Comparison of ENCODE assay signal across 25 cellular contexts in genomic region chr13:60467098-60467497, GRCh38.
DNase-seq lines count a peak whose midpoint lies in the region; ATAC-seq and TF ChIP-seq lines count a peak whose summit lies in the region.
"Had no signal": no experiment of that assay in that cellular context is flagged by ENCODE, and none has a peak within 500 bp of the region (broad histone marks: within the 10 kb centered on the region; RNA-seq: fewer than 3 reads in every experiment).

No MANE protein-coding gene starts in this region.

- no peaks in the 10 kb centered on the region for H3K9me3 ChIP-seq in lower lobe of right lung
- H3K9me3 ChIP-seq: HAP-1, MG63 had no signal

- H3K4me1 ChIP-seq in lower lobe of right lung, result no peaks in the 10 kb centered on the region
- H3K4me1 ChIP-seq: BLaER1 treated with 17β-estradiol and CSF1 and Interleukin-3, amounts not matched to agents 10 nM and 100 nM had no signal

- no peaks in the 10 kb centered on the region for H3K27me3 ChIP-seq in lower lobe of right lung (ENCODE audit: low read depth)
- H3K27me3 ChIP-seq: BLaER1 treated with 17β-estradiol and CSF1 and Interleukin-3, amounts not matched to agents 10 nM and 100 nM; MG63 had no signal

- intact Hi-C loops in lower lobe of right lung (cut with DNase I), result no loop called here

- peak; percentile 17 for DNase-seq in DMS53 (lab: John Stamatoyannopoulos, UW)
- DNase-seq in DMS53 treated with DMSO at 0.1 percent for 48 hours (lab: John Stamatoyannopoulos, UW; ENCODE audit: unreplicated experiment), result no peak
- DNase-seq in NCI-H128 (lab: John Stamatoyannopoulos, UW; ENCODE audit: unreplicated experiment), result peak; percentile 50
- peak; percentile 90 for DNase-seq in NCI-H345 treated with DMSO at 0.1 percent for 48 hours (lab: John Stamatoyannopoulos, UW; ENCODE audit: unreplicated experiment)
- DNase-seq in lower lobe of right lung, result no peak
- DNase-seq in effector CD8-positive, alpha-beta T cell (lab: John Stamatoyannopoulos, UW), result no peak
- DNase-seq in AG20443 (ENCODE audit: low spot score), result no peak
- DNase-seq: ACHN; CD8-positive, alpha-beta memory T cell; DND-41; MG63; NCI-H2029 treated with DMSO at 0.1 percent for 48 hours; NCI-H2227 treated with DMSO at 0.1 percent for 48 hours; NCI-H526; PC-9; RPMI8226; SHP77 had no signal

- H3K27ac ChIP-seq in lower lobe of right lung, result no peak overlapping the region
- H3K27ac ChIP-seq: 22Rv1; BLaER1 treated with 17β-estradiol and CSF1 and Interleukin-3, amounts not matched to agents 10 nM and 100 nM; PC-9 had no signal

- TF ChIP-seq CTCF in lower lobe of right lung (IDR thresholded peaks at IDR 0.05), result no peak

- no peak overlapping the region for H3K4me3 ChIP-seq in lower lobe of right lung
- H3K4me3 ChIP-seq: BLaER1 treated with 17β-estradiol and CSF1 and Interleukin-3, amounts not matched to agents 10 nM and 100 nM; GM12878; GM23338; HAP-1; K562; MG63; PC-9 had no signal

- ATAC-seq in lower lobe of right lung (peak; percentile 67 to 90), GM21737 (IDR thresholded peaks at IDR 0.05; ENCODE audit: unreplicated experiment) (no peak)
- ATAC-seq: GM12878, GM23338, HepG2, K562 had no signal

- peaks cover 4% of the 10 kb centered on the region for H3K36me3 ChIP-seq in lower lobe of right lung
- H3K36me3 ChIP-seq: HAP-1 had no signal

Comparison
In these comparisons a context has a peak if more than half of its experiments do, and no peak if none do; other contexts are left out.
1. DNase-seq: peak in DMS53 (single experiment), NCI-H128 (single experiment) and NCI-H345 treated with DMSO at 0.1 percent for 48 hours (single experiment); none in DMS53 treated with DMSO at 0.1 percent for 48 hours (single experiment), lower lobe of right lung (single experiment), effector CD8-positive, alpha-beta T cell (single experiment) and AG20443 (single experiment).